Comparison of ENCODE assay signal across 8 cellular contexts in the genomic region with DNA sequence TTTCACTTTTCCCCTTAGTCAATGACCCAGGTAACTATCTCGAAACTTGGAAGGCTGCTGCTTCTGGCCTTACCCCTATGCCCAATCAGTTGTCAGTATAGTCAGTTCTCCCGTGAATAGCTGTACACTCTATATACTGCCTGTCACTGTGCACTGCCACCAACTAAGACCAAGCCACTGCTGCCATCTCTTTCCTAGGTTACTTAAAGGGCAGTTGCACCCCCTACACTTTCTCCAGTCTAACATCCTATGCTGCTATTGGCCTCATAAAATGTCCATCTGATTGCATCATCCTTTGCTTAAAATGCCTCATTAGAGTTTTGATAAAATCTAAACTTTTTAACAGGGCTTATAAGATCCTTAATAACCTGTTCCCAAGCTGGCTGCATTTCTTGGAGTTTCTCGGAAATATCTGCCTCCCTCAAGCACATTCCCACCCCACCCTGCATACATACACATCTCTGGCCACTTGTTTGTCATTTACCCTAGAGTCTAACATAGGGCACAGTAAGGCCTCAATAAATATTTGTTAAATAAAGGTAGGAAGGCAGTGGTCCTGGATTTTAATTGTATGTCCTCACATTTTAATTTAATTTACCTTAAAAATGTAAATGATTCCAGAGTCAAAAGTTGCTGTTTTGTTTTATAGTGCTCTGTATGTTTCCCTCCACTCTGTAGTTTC. TPM values are rescaled to one million over a fixed set of nuclear protein-coding genes. Genes with fewer than 3 reads are reported as not detected.
A peak's percentile ranks its signal among the peaks of the same experiment; 100 is the strongest.
DNase-seq lines count a peak whose midpoint lies in the region; ATAC-seq, FAIRE-seq and TF ChIP-seq lines count a peak whose summit lies in the region.

No MANE protein-coding gene starts in this region.

- intact Hi-C loops in A673 (cut with micrococcal nuclease; ENCODE audit: unreplicated experiment) (loop anchor here (5.0 kb wide), 1 partner anchor 336 kb away; a partner anchor contains a TSS), endothelial cell of umbilical vein (cut with micrococcal nuclease) (no loop called here)

- peak overlapping the region; percentile 49 for H3K9ac ChIP-seq in endothelial cell of umbilical vein (replicated peaks; ENCODE audit: extremely low read depth, insufficient read depth, low read length)

- in situ Hi-C loops in GM13976 (cut with MboI; ENCODE audit: low sequenced_read_pairs, unreplicated experiment): no loop called here

- POLR2A ChIA-PET in A673 (lab: Charles Lee; ENCODE audit: low non-redundant PET): no interaction called here
- POLR2A ChIA-PET in endothelial cell of umbilical vein (lab: Charles Lee): no interaction called here

- no peaks in the 10 kb centered on the region for H3K79me2 ChIP-seq in endothelial cell of umbilical vein (ENCODE audit: control insufficient read depth, insufficient read depth, low read length)

- H3K9me1 ChIP-seq in endothelial cell of umbilical vein (replicated peaks; ENCODE audit: control insufficient read depth, extremely low read depth, insufficient read depth, low read length): no peaks in the 10 kb centered on the region

- H3K27ac ChIP-seq in A673 (ENCODE audit: low read depth, low read length, poor library complexity, severe bottlenecking): peak overlapping the region; percentile 31
- peak overlapping the region; percentile 91 for H3K27ac ChIP-seq in endothelial cell of umbilical vein (ENCODE audit: insufficient read depth, low read depth, low read length)

- DNase-seq in A673 (ENCODE audit: low spot score): no peak
- peak; percentile 75 for DNase-seq in NCI-H69 (lab: John Stamatoyannopoulos, UW)
- DNase-seq in endothelial cell of umbilical vein (ENCODE audit: low read depth, low spot score): peak; percentile 29
- DNase-seq in COLO668 (lab: John Stamatoyannopoulos, UW; ENCODE audit: unreplicated experiment): no peak
- no peak for DNase-seq in HuH-7.5 (ENCODE audit: low spot score)
- DNase-seq in GM13976 (ENCODE audit: low spot score): no peak
- DNase-seq in DMS153 treated with DMSO at 0.1 percent for 48 hours (lab: John Stamatoyannopoulos, UW; ENCODE audit: unreplicated experiment): no peak

- peak; percentile 38 for ATAC-seq in GM19395 (IDR thresholded peaks at IDR 0.05; ENCODE audit: unreplicated experiment)

- H3K4me1 ChIP-seq in A673 (ENCODE audit: insufficient read depth, low read length, poor library complexity, severe bottlenecking) (peaks cover 20% of the 10 kb centered on the region), endothelial cell of umbilical vein (ENCODE audit: control insufficient read depth, extremely low read depth, insufficient read depth, low read length) (peaks cover 19% of the 10 kb centered on the region)

- BruUV-seq in A673 (replicated peaks; lab: Mats Ljungman, UMichigan): no TSS peak
- no TSS peak for BruUV-seq in endothelial cell of umbilical vein (replicated peaks; lab: Mats Ljungman, UMichigan)

- no peak for FAIRE-seq in endothelial cell of umbilical vein (lab: Jason Lieb, UNC)

- H3K9me3 ChIP-seq in A673 (ENCODE audit: low read depth, low read length, poor library complexity, severe bottlenecking) (no peaks in the 10 kb centered on the region), endothelial cell of umbilical vein (replicated peaks; ENCODE audit: control insufficient read depth, insufficient read depth, low read length) (no peaks in the 10 kb centered on the region)

- no peak for TF ChIP-seq POLR2A in endothelial cell of umbilical vein (IDR thresholded peaks at IDR 0.05; ENCODE audit: low read depth, low read length)

- H3K4me2 ChIP-seq in endothelial cell of umbilical vein (ENCODE audit: insufficient read depth, low read length): peak overlapping the region; percentile 81

- H3K36me3 ChIP-seq in A673 (ENCODE audit: insufficient read depth, low read length, poor library complexity, severe bottlenecking) (no peaks in the 10 kb centered on the region), endothelial cell of umbilical vein (ENCODE audit: control insufficient read depth in 2 of 2, extremely low read depth in 1 of 2, insufficient read depth in 2 of 2, low read length in 2 of 2) (no peaks in the 10 kb centered on the region)

- H4K20me1 ChIP-seq in endothelial cell of umbilical vein (replicated peaks; ENCODE audit: control insufficient read depth, extremely low read depth, insufficient read depth, low read length): no peaks in the 10 kb centered on the region

- dilution Hi-C loops in endothelial cell of umbilical vein (cut with MboI; ENCODE audit: extremely low pct_ligation_motif_present, low sequenced_read_pairs): no loop called here

- CTCF ChIA-PET in A673 (lab: Charles Lee) (no interaction called here), endothelial cell of umbilical vein (lab: Charles Lee) (interaction anchor here (1.0 to 2.0 kb wide), 9 partner anchors 12 to 335 kb away, joined by 3 to 14 read pairs (median 5); a partner anchor contains a TSS)

- no peaks in the 10 kb centered on the region for H3K27me3 ChIP-seq in A673 (replicated peaks; ENCODE audit: insufficient read depth, low read depth, low read length, poor library complexity)
- no peaks in the 10 kb centered on the region for H3K27me3 ChIP-seq in endothelial cell of umbilical vein (ENCODE audit: control insufficient read depth in 2 of 2, insufficient read depth in 2 of 2, low read length in 2 of 2)

- TF ChIP-seq CTCF in A673 (conservative IDR thresholded peaks at IDR 0.05; ENCODE audit: low read depth, low read length) (no peak), endothelial cell of umbilical vein (IDR thresholded peaks at IDR 0.05; ENCODE audit: extremely low read depth in 1 of 2, insufficient read depth in 1 of 2, low read depth in 1 of 2, low read length in 2 of 2) (no peak), GM13976 (IDR thresholded peaks at IDR 0.05; ENCODE audit: borderline replicate concordance, control extremely low read depth, extremely low read depth, insufficient read depth, missing control alignments) (no peak)

- H3K4me3 ChIP-seq in A673 (ENCODE audit: low read depth, low read length, poor library complexity, severe bottlenecking): no peak overlapping the region
- no peak overlapping the region for H3K4me3 ChIP-seq in endothelial cell of umbilical vein (replicated peaks in 1 of 3; ENCODE audit: insufficient read depth in 1 of 3, low read depth in 1 of 3, low read length in 3 of 3)

- H2AFZ ChIP-seq in endothelial cell of umbilical vein (ENCODE audit: low read depth, low read length): peak overlapping the region; percentile 84

TF ChIP-seq in endothelial cell of umbilical vein, 7 proteins besides CTCF, POLR2A, EP300 and RAD21:
- no peak for TF ChIP-seq EZH2 (IDR thresholded peaks at IDR 0.05; ENCODE audit: borderline replicate concordance, low read depth, low read length, severe bottlenecking)
- TF ChIP-seq FOS (IDR thresholded peaks at IDR 0.05; ENCODE audit: borderline replicate concordance, insufficient read depth, low read length): no peak
- no peak for TF ChIP-seq MYC (IDR thresholded peaks at IDR 0.05; ENCODE audit: low read depth, low read length)
- TF ChIP-seq, protein P1, sequence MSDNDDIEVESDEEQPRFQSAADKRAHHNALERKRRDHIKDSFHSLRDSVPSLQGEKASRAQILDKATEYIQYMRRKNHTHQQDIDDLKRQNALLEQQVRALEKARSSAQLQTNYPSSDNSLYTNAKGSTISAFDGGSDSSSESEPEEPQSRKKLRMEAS (IDR thresholded peaks at IDR 0.05; ENCODE audit: insufficient read depth, insufficient read length): no peak
- TF ChIP-seq JUN (IDR thresholded peaks at IDR 0.05; ENCODE audit: borderline replicate concordance, insufficient read depth, insufficient read length, low read depth): no peak
- no peak for TF ChIP-seq GATA2 (IDR thresholded peaks at IDR 0.05; ENCODE audit: insufficient read depth, insufficient read length, low read depth, low read length)
- TF ChIP-seq POLR2AphosphoS5 (IDR thresholded peaks at IDR 0.05; ENCODE audit: insufficient read depth, low read depth, low read length): no peak

RNA-seq across cellular contexts. Expression of a gene that starts 32.7 kb away (rescaled TPM):
- total RNA-seq in A673 (2021): 6.3 and 6.8 TPM in 2 replicates
- total RNA-seq in endothelial cell of umbilical vein: 6.0 and 7.4 TPM in 2 replicates
- polyA plus RNA-seq in endothelial cell of umbilical vein: 3.0 and 4.7 TPM in 2 replicates
- polyA plus RNA-seq in endothelial cell of umbilical vein (2011; cell fraction: cytosol; rRNA removed): 7.6 and 10.1 TPM in 2 replicates
- polyA plus RNA-seq in endothelial cell of umbilical vein (2011; cell fraction: nucleus; rRNA removed): 2.5 and 4.2 TPM in 2 replicates
- polyA plus RNA-seq in endothelial cell of umbilical vein (2012): 8.0 and 11.7 TPM in 2 replicates
- 1.9 and 6.2 TPM in 2 replicates for polyA minus RNA-seq in endothelial cell of umbilical vein
- polyA minus RNA-seq in endothelial cell of umbilical vein (2011; cell fraction: cytosol; rRNA and poly(A)+ RNA removed): 27.8 TPM
- 4.7 and 4.9 TPM in 2 replicates for polyA minus RNA-seq in endothelial cell of umbilical vein (2011; cell fraction: nucleus; rRNA and poly(A)+ RNA removed)

Comparison
In these comparisons a context has a peak if more than half of its experiments do, and no peak if none do; other contexts are left out.
1. DNase-seq: peak in NCI-H69 (single experiment) and endothelial cell of umbilical vein (single experiment); none in A673 (single experiment), COLO668 (single experiment), HuH-7.5 (single experiment), GM13976 (single experiment) and DMS153 treated with DMSO at 0.1 percent for 48 hours (single experiment).